In genomic region chr9:24712190-24712589, GRCh38 we compare ENCODE assay signal across 21 cellular contexts.
DNase-seq lines count a peak whose midpoint lies in the region; ATAC-seq and TF ChIP-seq lines count a peak whose summit lies in the region.
"Had no signal": no experiment of that assay in that cellular context is flagged by ENCODE, and none has a peak within 500 bp of the region (broad histone marks: within the 10 kb centered on the region; RNA-seq: fewer than 3 reads in every experiment).

No MANE protein-coding gene starts in this region.

- no peak overlapping the region for H3K27ac ChIP-seq in coronary artery
- H3K27ac ChIP-seq: A549; BLaER1 treated with 17β-estradiol and CSF1 and Interleukin-3, amounts not matched to agents 10 nM and 100 nM; C4-2B had no signal

- no peak for TF ChIP-seq CTCF in coronary artery (IDR thresholded peaks at IDR 0.05)

- ATAC-seq in SK-N-SH treated with all-trans-retinoic acid at 6 μM for 48 hours = no peak
- ATAC-seq: A549; CD8-positive, alpha-beta T cell; GM12878 had no signal

- H3K4me3 ChIP-seq in coronary artery = no peak overlapping the region
- H3K4me3 ChIP-seq: A549; BLaER1 treated with 17β-estradiol and CSF1 and Interleukin-3, amounts not matched to agents 10 nM and 100 nM; GM12878 had no signal

- DNase-seq in SK-N-DZ (ENCODE audit: low spot score) = peak; percentile 68
- peak; percentile 1 for DNase-seq in left kidney (ENCODE audit: low read depth, low spot score)
- DNase-seq in 8988T = no peak
- DNase-seq in DMS114 treated with DMSO at 0.1 percent for 48 hours (lab: John Stamatoyannopoulos, UW; ENCODE audit: unreplicated experiment) = no peak
- no peak for DNase-seq in coronary artery (ENCODE audit: low spot score)
- DNase-seq: AML-193; Caco-2; Calu3; CD4-positive, alpha-beta T cell; CD8-positive, alpha-beta T cell; DMS153; DMS53; DMS79; DND-41; EL; GDM1 had no signal

TF ChIP-seq in SK-N-SH treated with all-trans-retinoic acid at 6 μM for 48 hours, 23 proteins besides CTCF, POLR2A, EP300 and RAD21:
- TF ChIP-seq BACH2 (CRISPR knock-in tag; IDR thresholded peaks at IDR 0.05; ENCODE audit: borderline replicate concordance) (no peak), ZC3H10 (CRISPR knock-in tag; IDR thresholded peaks at IDR 0.05) (no peak), TSHZ2 (CRISPR knock-in tag; IDR thresholded peaks at IDR 0.05) (peak; percentile 91), ZFP3 (CRISPR knock-in tag; IDR thresholded peaks at IDR 0.05) (0 out of 2 replicates have a peak, but pooled peaks have one; percentile 49), ZNF70 (CRISPR knock-in tag; IDR thresholded peaks at IDR 0.05) (no peak), ZNF565 (CRISPR knock-in tag; conservative IDR thresholded peaks at IDR 0.05; ENCODE audit: low read depth) (0 out of 2 replicates have a peak, but pooled peaks have one; percentile 19), CSDC2 (CRISPR knock-in tag; IDR thresholded peaks at IDR 0.05) (no peak), TOX (CRISPR knock-in tag; IDR thresholded peaks at IDR 0.05; ENCODE audit: borderline replicate concordance) (no peak), ISL1 (CRISPR knock-in tag; IDR thresholded peaks at IDR 0.05) (peak; percentile 99), CSRNP3 (CRISPR knock-in tag; IDR thresholded peaks at IDR 0.05) (peak; percentile 98), ARNTL (CRISPR knock-in tag; IDR thresholded peaks at IDR 0.05; ENCODE audit: borderline replicate concordance, low read depth) (peak; percentile 66; the same call in 1 of the 2 replicates), SNAI2 (CRISPR knock-in tag; IDR thresholded peaks at IDR 0.05) (peak; percentile 53; the same call in 1 of the 2 replicates), TCF4 (CRISPR knock-in tag; IDR thresholded peaks at IDR 0.05; ENCODE audit: borderline replicate concordance) (peak; percentile 79), CREB5 (CRISPR knock-in tag; IDR thresholded peaks at IDR 0.05; ENCODE audit: low read depth) (peak; percentile 90), RARB (CRISPR knock-in tag; IDR thresholded peaks at IDR 0.05) (no peak), PPARA (CRISPR knock-in tag; IDR thresholded peaks at IDR 0.05; ENCODE audit: borderline replicate concordance) (no peak), ZFP30 (CRISPR knock-in tag; IDR thresholded peaks at IDR 0.05) (no peak), ZNF8 (CRISPR knock-in tag; IDR thresholded peaks at IDR 0.05) (0 out of 2 replicates have a peak, but pooled peaks have one; percentile 22), OSR1 (CRISPR knock-in tag; IDR thresholded peaks at IDR 0.05) (no peak), POU6F1 (CRISPR knock-in tag; IDR thresholded peaks at IDR 0.05; ENCODE audit: borderline replicate concordance, low read depth) (peak; percentile 92; the same call in 1 of the 2 replicates), ESRRG (CRISPR knock-in tag; IDR thresholded peaks at IDR 0.05) (peak; percentile 98), GLIS3 (CRISPR knock-in tag; IDR thresholded peaks at IDR 0.05) (peak; percentile 94)
- TF ChIP-seq, protein P1, sequence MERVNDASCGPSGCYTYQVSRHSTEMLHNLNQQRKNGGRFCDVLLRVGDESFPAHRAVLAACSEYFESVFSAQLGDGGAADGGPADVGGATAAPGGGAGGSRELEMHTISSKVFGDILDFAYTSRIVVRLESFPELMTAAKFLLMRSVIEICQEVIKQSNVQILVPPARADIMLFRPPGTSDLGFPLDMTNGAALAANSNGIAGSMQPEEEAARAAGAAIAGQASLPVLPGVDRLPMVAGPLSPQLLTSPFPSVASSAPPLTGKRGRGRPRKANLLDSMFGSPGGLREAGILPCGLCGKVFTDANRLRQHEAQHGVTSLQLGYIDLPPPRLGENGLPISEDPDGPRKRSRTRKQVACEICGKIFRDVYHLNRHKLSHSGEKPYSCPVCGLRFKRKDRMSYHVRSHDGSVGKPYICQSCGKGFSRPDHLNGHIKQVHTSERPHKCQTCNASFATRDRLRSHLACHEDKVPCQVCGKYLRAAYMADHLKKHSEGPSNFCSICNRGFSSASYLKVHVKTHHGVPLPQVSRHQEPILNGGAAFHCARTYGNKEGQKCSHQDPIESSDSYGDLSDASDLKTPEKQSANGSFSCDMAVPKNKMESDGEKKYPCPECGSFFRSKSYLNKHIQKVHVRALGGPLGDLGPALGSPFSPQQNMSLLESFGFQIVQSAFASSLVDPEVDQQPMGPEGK (CRISPR knock-in tag; IDR thresholded peaks at IDR 0.05; ENCODE audit: borderline replicate concordance) = peak; percentile 95

Comparison
In these comparisons a context has a peak if more than half of its experiments do, and no peak if none do; other contexts are left out.
1. DNase-seq: peak in SK-N-DZ (single experiment) and left kidney (single experiment); none in 8988T (single experiment), DMS114 treated with DMSO at 0.1 percent for 48 hours (single experiment) and coronary artery (single experiment).